ENCODE assay signal across 26 cellular contexts in genomic region chr17:72104164-72104862, GRCh38. TPM values are rescaled to one million over a fixed set of nuclear protein-coding genes. Genes with fewer than 3 reads are reported as not detected.
DNase-seq lines count a peak whose midpoint lies in the region; ATAC-seq and TF ChIP-seq lines count a peak whose summit lies in the region.
"Had no signal": no experiment of that assay in that cellular context is flagged by ENCODE, and none has a peak within 500 bp of the region (broad histone marks: within the 10 kb centered on the region; RNA-seq: fewer than 3 reads in every experiment).

No MANE protein-coding gene starts in this region.

- peaks cover 46% of the 10 kb centered on the region for H3K4me1 Mint-ChIP-seq in WTC11
- peaks cover 28% of the 10 kb centered on the region for H3K4me1 Mint-ChIP-seq in neural crest cell
- H3K4me1 Mint-ChIP-seq: activated CD4-positive, alpha-beta T cell treated with anti-CD3 and anti-CD28 coated beads for 36 hours had no signal

- H3K9me2 ChIP-seq in GM23248 (ENCODE audit: insufficient read depth) = no peaks in the 10 kb centered on the region

- no peaks in the 10 kb centered on the region for H3K79me2 ChIP-seq in GM23248 (ENCODE audit: insufficient read depth)
- H3K79me2 ChIP-seq: parathyroid adenoma had no signal

- H3K4me3 Mint-ChIP-seq in WTC11 (no peak overlapping the region), neural crest cell (no peak overlapping the region)
- H3K4me3 Mint-ChIP-seq: activated CD4-positive, alpha-beta T cell treated with anti-CD3 and anti-CD28 coated beads for 36 hours; activated naive CD4-positive, alpha-beta T cell treated with anti-CD3 and anti-CD28 coated beads for 36 hours; nephron progenitor cell; T-helper 1 cell treated with Interleukin-12 subunit alpha and Interleukin-12 subunit beta and Interleukin-4 antibody, amounts not matched to agents 30 μg/mL and 1 μg/mL, for 36 hours had no signal

- ATAC-seq in WTC11 = peak; percentile 20
- no peak for ATAC-seq in gastroesophageal sphincter
- ATAC-seq: activated CD4-positive, alpha-beta T cell treated with anti-CD3 and anti-CD28 coated beads for 36 hours; GM12878; left lobe of liver had no signal

- no peak overlapping the region for H3K9ac ChIP-seq in GM23248
- H3K9ac ChIP-seq: BLaER1, parathyroid adenoma had no signal

- no peaks in the 10 kb centered on the region for H3K9me3 ChIP-seq in gastroesophageal sphincter
- H3K9me3 ChIP-seq in GM23248 (ENCODE audit: low read depth) = no peaks in the 10 kb centered on the region
- H3K9me3 ChIP-seq: BLaER1, heart left ventricle, upper lobe of left lung had no signal

- H4K20me1 ChIP-seq in GM23248 (ENCODE audit: insufficient read depth) = no peaks in the 10 kb centered on the region
- H4K20me1 ChIP-seq: BLaER1 had no signal

- H3K27ac ChIP-seq in gastroesophageal sphincter = no peak overlapping the region
- H3K27ac ChIP-seq in GM23248 = no peak overlapping the region
- H3K27ac ChIP-seq: BLaER1, heart left ventricle, parathyroid adenoma, upper lobe of left lung had no signal

- H3K27ac Mint-ChIP-seq in WTC11 (no peak overlapping the region), neural crest cell (ENCODE audit: unreplicated experiment) (peak overlapping the region; percentile 73)
- H3K27ac Mint-ChIP-seq: activated CD4-positive, alpha-beta T cell treated with anti-CD3 and anti-CD28 coated beads for 36 hours; activated naive CD4-positive, alpha-beta T cell treated with anti-CD3 and anti-CD28 coated beads for 36 hours; nephron progenitor cell; T-helper 1 cell treated with Interleukin-12 subunit alpha and Interleukin-12 subunit beta and Interleukin-4 antibody, amounts not matched to agents 30 μg/mL and 1 μg/mL, for 36 hours had no signal

- in situ Hi-C loops in GM23248 (cut with MboI) = loop anchor here (25.0 kb wide), 1 partner anchor 1342 kb away; no protein-coding TSS in a partner anchor

- H3F3A ChIP-seq in GM23248 (ENCODE audit: insufficient read depth) = no peaks in the 10 kb centered on the region

- H3K4me1 ChIP-seq in gastroesophageal sphincter (no peaks in the 10 kb centered on the region), GM23248 (ENCODE audit: insufficient read depth) (peaks cover 10% of the 10 kb centered on the region; the same call in 1 of the 2 replicates)
- H3K4me1 ChIP-seq: BLaER1, parathyroid adenoma, upper lobe of left lung had no signal

- no peak for TF ChIP-seq CTCF in WTC11 (IDR thresholded peaks at IDR 0.05)
- TF ChIP-seq CTCF in fibroblast of the aortic adventitia (IDR thresholded peaks at IDR 0.05; ENCODE audit: insufficient read depth, low read length) = no peak
- TF ChIP-seq CTCF in neural crest cell (conservative IDR thresholded peaks at IDR 0.05) = no peak
- no peak for TF ChIP-seq CTCF in gastroesophageal sphincter (IDR thresholded peaks at IDR 0.05)

- H3K4me3 ChIP-seq in fibroblast of the aortic adventitia (ENCODE audit: low read depth, low read length) = no peak overlapping the region
- H3K4me3 ChIP-seq in gastroesophageal sphincter = no peak overlapping the region
- no peak overlapping the region for H3K4me3 ChIP-seq in GM23248
- H3K4me3 ChIP-seq: BLaER1, GM12878, heart left ventricle, upper lobe of left lung had no signal

- no peaks in the 10 kb centered on the region for H3K36me3 ChIP-seq in gastroesophageal sphincter
- no peaks in the 10 kb centered on the region for H3K36me3 ChIP-seq in GM23248 (ENCODE audit: low read depth)
- H3K36me3 ChIP-seq: BLaER1, heart left ventricle, upper lobe of left lung had no signal

- peaks cover 26% of the 10 kb centered on the region for H3K27me3 ChIP-seq in gastroesophageal sphincter
- no peaks in the 10 kb centered on the region for H3K27me3 ChIP-seq in GM23248 (replicated peaks; ENCODE audit: insufficient read depth)
- H3K27me3 ChIP-seq: BLaER1, upper lobe of left lung had no signal

- CTCF ChIA-PET in WTC11 (lab: Charles Lee) = interaction anchor here (1.0 kb wide), 1 partner anchor 15 kb away, joined by 4 read pairs; no protein-coding TSS in a partner anchor

- peaks cover 4% of the 10 kb centered on the region; the same call in 1 of the 2 replicates for H3K27me3 Mint-ChIP-seq in WTC11 (ENCODE audit: low read depth)
- no peaks in the 10 kb centered on the region for H3K27me3 Mint-ChIP-seq in neural crest cell (ENCODE audit: low read depth)

- no peak overlapping the region for H2AFZ ChIP-seq in GM23248
- H2AFZ ChIP-seq: parathyroid adenoma had no signal

- H3K36me3 Mint-ChIP-seq in WTC11 (no peaks in the 10 kb centered on the region), neural crest cell (ENCODE audit: low read depth) (no peaks in the 10 kb centered on the region)

- H3K4me2 ChIP-seq in GM23248 (ENCODE audit: unreplicated experiment) = no peak overlapping the region
- H3K4me2 ChIP-seq: BLaER1 had no signal

- POLR2A ChIA-PET in WTC11 (lab: Charles Lee) = no interaction called here

- 65 to 91% methylated on average over 7 to 11 of the region's 11 CpGs for WGBS in gastroesophageal sphincter (ENCODE audit: low coverage in 1 of 2), 2 donors
- 48 to 50% methylated on average over 11 of the region's 11 CpGs for WGBS in GM23248 (ENCODE audit: low coverage in 1 of 2, low lambda C conversion rate in 2 of 2, missing lambda C conversion rate in 2 of 2), 2 experiments

- DNase-seq in AG20443 (ENCODE audit: low spot score) (peak; percentile 37), WTC11 (ENCODE audit: low spot score) (no peak), fibroblast of the aortic adventitia (ENCODE audit: low read depth) (peak; percentile 36), neural crest cell (ENCODE audit: low read depth, low spot score) (no peak), kidney glomerular epithelial cell (lab: John Stamatoyannopoulos, UW) (no peak), GM23248 (no peak)
- DNase-seq in stimulated activated CD8-positive, alpha-beta memory T cell treated with anti-CD3 and anti-CD28 coated beads, Interleukin-4, amount 100 ng/mL, for 48 hours = no peak
- DNase-seq: activated CD4-positive, alpha-beta T cell treated with anti-CD3 and anti-CD28 coated beads for 36 hours; activated naive CD4-positive, alpha-beta T cell treated with anti-CD3 and anti-CD28 coated beads for 36 hours; activated T-cell treated with anti-CD3 and anti-CD28 coated beads, Interleukin-2, amount 50 U/mL, for 1 hour; central memory CD4-positive, alpha-beta T cell; COR-L47; dermis blood vessel endothelial cell; DND-41; NCI-H1694; NCI-H526; nephron progenitor cell; upper lobe of left lung had no signal

- no peak for TF ChIP-seq EP300 in gastroesophageal sphincter (IDR thresholded peaks at IDR 0.05)

- H3K9me3 Mint-ChIP-seq in WTC11 (no peaks in the 10 kb centered on the region), neural crest cell (peaks cover 8% of the 10 kb centered on the region)

- TF ChIP-seq POLR2A in gastroesophageal sphincter (IDR thresholded peaks at IDR 0.05) = no peak

TF ChIP-seq in WTC11, 78 proteins besides CTCF, POLR2A, EP300 and RAD21 (continues in another document):
- TF ChIP-seq ZNF138 (CRISPR knock-in tag; conservative IDR thresholded peaks at IDR 0.05) = no peak
- TF ChIP-seq SMAD3 (CRISPR knock-in tag; IDR thresholded peaks at IDR 0.05; ENCODE audit: borderline replicate concordance) = no peak
- TF ChIP-seq E2F4 (CRISPR knock-in tag; IDR thresholded peaks at IDR 0.05; ENCODE audit: borderline replicate concordance, low read depth) = no peak
- no peak for TF ChIP-seq SMAD4 (CRISPR knock-in tag; IDR thresholded peaks at IDR 0.05)
- TF ChIP-seq NFYB (CRISPR knock-in tag; conservative IDR thresholded peaks at IDR 0.05; ENCODE audit: low read depth) = no peak
- TF ChIP-seq STAT6 (CRISPR knock-in tag; conservative IDR thresholded peaks at IDR 0.05; ENCODE audit: low read depth) = no peak

RNA-seq across cellular contexts. Expression of gene SOX9, which starts 16.5 kb away (rescaled TPM):
- total RNA-seq in WTC11 (2021) = 8.1 to 9.0 TPM (median 8.9 TPM) in 3 replicates
- 2.1 and 2.4 TPM in 2 replicates for total RNA-seq in fibroblast of the aortic adventitia (ENCODE audit: low replicate concordance)
- total RNA-seq in neural crest cell = 36.8 and 36.9 TPM in 2 replicates
- 1 to 10 TPM; 1.1 to 5.4 (median 2.5) TPM for total RNA-seq in gastroesophageal sphincter
- total RNA-seq in GM23248 (2014; rRNA removed; shearing (Covaris generic)) = 13.8 and 16.6 TPM in 2 replicates
- polyA plus RNA-seq in GM23248 (2016; fragmentation: Nextera tagmentation; extraction: Ambion mirVana) = 18.5 and 20.8 TPM in 2 replicates
- total RNA-seq: activated CD4-positive, alpha-beta T cell treated with anti-CD3 and anti-CD28 coated beads for 36 hours; activated naive CD4-positive, alpha-beta T cell treated with anti-CD3 and anti-CD28 coated beads for 36 hours; mononuclear cell had no signal

Comparison
In these comparisons a context has a peak if more than half of its experiments do, and no peak if none do; other contexts are left out.
1. DNase-seq: peak in AG20443 (single experiment) and fibroblast of the aortic adventitia (single experiment); none in WTC11 (single experiment), neural crest cell (single experiment), stimulated activated CD8-positive, alpha-beta memory T cell treated with anti-CD3 and anti-CD28 coated beads, Interleukin-4, amount 100 ng/mL, for 48 hours (single experiment), kidney glomerular epithelial cell (single experiment) and GM23248 (single experiment).